Comparison of ENCODE assay signal across 2 cellular contexts in genomic region chr11:117679464-117679863, GRCh38.
TF ChIP-seq lines count a peak whose summit lies in the region.

No MANE protein-coding gene starts in this region.

TF ChIP-seq in GM23338, 12 proteins besides CTCF, POLR2A, EP300 and RAD21 (continued from another document):
- TF ChIP-seq ZNF462 (CRISPR knock-in tag; IDR thresholded peaks at IDR 0.05) (no peak), EZH2 (IDR thresholded peaks at IDR 0.05; ENCODE audit: low read depth, unreplicated experiment) (no peak), JUNB (IDR thresholded peaks at IDR 0.05; ENCODE audit: unreplicated experiment) (no peak), EZH2phosphoT487 (IDR thresholded peaks at IDR 0.05; ENCODE audit: unreplicated experiment) (no peak), POLR2AphosphoS5 (IDR thresholded peaks at IDR 0.05; ENCODE audit: low read depth) (no peak), REST (IDR thresholded peaks at IDR 0.05; ENCODE audit: unreplicated experiment) (no peak), CREB1 (CRISPR knock-in tag; IDR thresholded peaks at IDR 0.05; ENCODE audit: low read depth) (no peak), STAT1 (IDR thresholded peaks at IDR 0.05; ENCODE audit: unreplicated experiment) (no peak), ZNF331 (CRISPR knock-in tag; IDR thresholded peaks at IDR 0.05; ENCODE audit: low read depth) (no peak), NANOG (IDR thresholded peaks at IDR 0.05; ENCODE audit: borderline replicate concordance) (no peak)

TF ChIP-seq in SK-N-SH treated with all-trans-retinoic acid at 6 μM for 48 hours, 23 proteins besides CTCF, POLR2A, EP300 and RAD21 (continued from another document):
- TF ChIP-seq PPARA (CRISPR knock-in tag; IDR thresholded peaks at IDR 0.05; ENCODE audit: borderline replicate concordance), result no peak
- no peak for TF ChIP-seq TSHZ2 (CRISPR knock-in tag; IDR thresholded peaks at IDR 0.05)
